In the genomic region with DNA sequence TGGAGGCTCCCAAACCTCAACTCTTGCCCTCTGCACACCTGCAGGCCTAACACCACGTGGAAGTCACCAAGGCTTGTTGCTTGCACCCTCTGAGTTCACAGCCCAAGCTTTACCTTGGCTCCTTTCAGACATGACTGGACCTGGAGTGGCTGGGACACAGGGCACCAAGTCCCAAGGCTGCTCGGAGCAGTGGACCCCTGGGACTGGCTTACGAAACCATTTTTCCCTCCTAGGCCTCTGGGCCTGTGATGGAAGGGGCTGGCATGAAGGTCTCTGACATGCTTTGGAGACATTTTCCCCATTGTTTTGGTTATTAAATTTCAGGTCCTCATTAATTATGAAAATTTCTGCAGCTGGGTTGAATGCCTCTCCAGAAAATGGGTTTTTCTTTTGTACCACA, we compare ENCODE assay signal across 32 cellular contexts.
"Had no signal": no experiment of that assay in that cellular context is flagged by ENCODE, and none has a peak within 500 bp of the region (broad histone marks: within the 10 kb centered on the region; RNA-seq: fewer than 3 reads in every experiment).

No MANE protein-coding gene starts in this region.

- H3K4me3 ChIP-seq: adrenal gland, ascending aorta, body of pancreas, breast epithelium, cardiac muscle cell had no signal

- H3K36me3 ChIP-seq: adrenal gland, ascending aorta, brain microvascular endothelial cell, breast epithelium, cardiac muscle cell had no signal

- DNase-seq: activated effector memory CD4-positive, alpha-beta T cell treated with anti-CD3 and anti-CD28 coated beads, Interleukin-2, amount 50 U/mL, for 16 hours; activated effector memory CD4-positive, alpha-beta T cell treated with Interleukin-2 at 50 U/mL for 16 hours; activated gamma-delta T cell; activated gamma-delta T cell treated with Interleukin-2 at 50 U/mL for 16 hours; activated naive CD4-positive, alpha-beta T cell; activated naive CD4-positive, alpha-beta T cell treated with anti-CD3 and anti-CD28 coated beads for 36 hours; activated naive CD4-positive, alpha-beta T cell treated with anti-CD3 and anti-CD28 coated beads, Interleukin-2, amount 10 ng/mL, durations not matched to agents 7 days and 5 days; activated naive CD4-positive, alpha-beta T cell treated with anti-CD3 and anti-CD28 coated beads, Interleukin-2, amount 50 U/mL, for 16 hours; activated naive CD4-positive, alpha-beta T cell treated with Interleukin-2 at 50 U/mL for 16 hours; activated naive CD8-positive, alpha-beta T cell treated with anti-CD3 and anti-CD28 coated beads for 36 hours; activated naive CD8-positive, alpha-beta T cell treated with anti-CD3 and anti-CD28 coated beads, Interleukin-2, amount 10 ng/mL, durations not matched to agents 7 days and 5 days; activated naive CD8-positive, alpha-beta T cell treated with anti-CD3 and anti-CD28 coated beads, Interleukin-2, amount 50 U/mL, for 24 hours; activated T-cell treated with anti-CD3 and anti-CD28 coated beads, Interleukin-2, amount 50 U/mL, for 1 hour; activated T-cell treated with anti-CD3 and anti-CD28 coated beads, Interleukin-2, amount 50 U/mL, for 24 hours; activated T-cell treated with anti-CD3 and anti-CD28 coated beads, Interleukin-2, amount 50 U/mL, for 4 hours; activated T-cell treated with anti-CD3 and anti-CD28 coated beads, Interleukin-2, amount 50 U/mL, for 48 hours; activated T-cell treated with anti-CD3 and anti-CD28 coated beads, Interleukin-2, amount 50 U/mL, for 72 hours; adrenal gland; amniotic stem cell; amygdala; anterior cingulate cortex; aorta; body of pancreas; brain microvascular endothelial cell; caudate nucleus; central memory CD4-positive, alpha-beta T cell; cerebellar nuclear complex had no signal

- H3K4me1 ChIP-seq: adrenal gland, ascending aorta, body of pancreas, breast epithelium had no signal

- H3K27ac ChIP-seq: adrenal gland, ascending aorta, body of pancreas, brain microvascular endothelial cell, breast epithelium, cardiac muscle cell had no signal

- H3K9me3 ChIP-seq: adrenal gland, ascending aorta, body of pancreas had no signal

- ATAC-seq: activated naive CD4-positive, alpha-beta T cell treated with anti-CD3 and anti-CD28 coated beads, Interleukin-2, amount 50 U/mL, for 72 hours; activated naive CD8-positive, alpha-beta T cell treated with anti-CD3 and anti-CD28 coated beads, Interleukin-2, amount 50 U/mL, for 24 hours; activated T-cell treated with anti-CD3 and anti-CD28 coated beads, Interleukin-2, amount 50 U/mL, for 4 hours; activated T-cell treated with anti-CD3 and anti-CD28 coated beads, Interleukin-2, amount 50 U/mL, for 72 hours; activated T-helper 17 cell treated with anti-CD3 and anti-CD28 coated beads, Interleukin-2, amount 50 U/mL, for 72 hours; body of pancreas had no signal

- H3K27me3 ChIP-seq: adrenal gland, ascending aorta, body of pancreas, brain microvascular endothelial cell, breast epithelium, cardiac muscle cell had no signal
